ENCODE assay signal across 19 cellular contexts in the genomic region with DNA sequence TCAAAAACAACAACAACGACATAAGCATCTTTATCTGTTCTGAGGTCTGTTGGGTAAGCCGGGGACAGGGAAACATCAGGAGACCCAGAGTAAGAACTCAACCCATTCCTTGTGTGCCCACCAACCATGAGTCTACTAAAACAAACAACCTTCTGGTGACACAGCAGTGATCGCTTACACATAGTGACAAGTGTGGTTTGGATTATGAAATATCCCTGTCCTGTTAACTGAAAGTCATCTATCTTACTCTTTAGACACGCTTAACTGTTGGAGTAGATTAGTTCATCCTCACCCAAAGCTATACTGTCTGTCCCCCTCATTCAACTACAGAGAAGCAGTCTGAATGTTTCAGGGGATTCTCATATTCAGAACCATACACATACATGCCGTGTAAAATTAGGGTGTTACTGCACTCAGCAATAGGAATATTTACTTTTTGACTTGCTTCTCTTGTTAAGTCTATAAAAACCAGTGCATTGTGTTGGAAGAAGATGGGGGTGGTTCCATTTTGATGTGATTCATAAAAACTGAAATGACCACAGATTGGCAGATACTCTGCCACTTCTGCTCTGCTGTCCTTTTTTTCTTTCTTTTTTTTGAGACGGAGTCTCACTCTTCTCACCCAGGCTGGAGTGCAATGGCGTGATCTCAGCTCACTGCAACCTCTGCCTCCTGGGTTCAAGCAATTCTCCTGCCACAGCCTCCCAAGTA. TPM values are rescaled to one million over a fixed set of nuclear protein-coding genes. Genes with fewer than 3 reads are reported as not detected.
DNase-seq lines count a peak whose midpoint lies in the region; ATAC-seq and TF ChIP-seq lines count a peak whose summit lies in the region.
"Had no signal": no experiment of that assay in that cellular context is flagged by ENCODE, and none has a peak within 500 bp of the region (broad histone marks: within the 10 kb centered on the region; RNA-seq: fewer than 3 reads in every experiment).

No MANE protein-coding gene starts in this region.

- POLR2A ChIA-PET in naive thymus-derived CD4-positive, alpha-beta T cell (lab: Charles Lee): no interaction called here
- POLR2A ChIA-PET in activated CD4-positive, alpha-beta T cell treated with anti-CD3 and anti-CD28 coated beads, Interleukin-2, amount 10 ng/mL, durations not matched to agents 7 days and 5 days (lab: Charles Lee): no interaction called here

- no peaks in the 10 kb centered on the region for H3K9me3 Mint-ChIP-seq in naive thymus-derived CD4-positive, alpha-beta T cell
- H3K9me3 Mint-ChIP-seq in activated CD4-positive, alpha-beta T cell treated with anti-CD3 and anti-CD28 coated beads, Interleukin-2, amount 10 ng/mL, durations not matched to agents 7 days and 5 days: no peaks in the 10 kb centered on the region
- H3K9me3 Mint-ChIP-seq: CD8-positive, alpha-beta T cell; GM23338 had no signal

- TF ChIP-seq CTCF in C4-2B (conservative IDR thresholded peaks at IDR 0.05) (no peak), WERI-Rb-1 (IDR thresholded peaks at IDR 0.05; ENCODE audit: low read depth, low read length) (no peak)

- no peak overlapping the region for H2BK5ac ChIP-seq in mesenchymal stem cell (ENCODE audit: low read depth, low read length, poor library complexity, severe bottlenecking)

- no peaks in the 10 kb centered on the region for H3K4me1 ChIP-seq in naive thymus-derived CD4-positive, alpha-beta T cell (ENCODE audit: control insufficient read depth in 2 of 2, insufficient read depth in 2 of 2, low read length in 2 of 2)
- no peaks in the 10 kb centered on the region for H3K4me1 ChIP-seq in mesenchymal stem cell (ENCODE audit: control insufficient read depth, insufficient read depth, low read depth, low read length)
- H3K4me1 ChIP-seq: SJSA1 had no signal

- intact Hi-C loops in naive thymus-derived CD4-positive, alpha-beta T cell (cut with micrococcal nuclease): no loop called here

- 100% methylated on average over 3 of the region's 7 CpGs for WGBS in mesenchymal stem cell

- H3K79me1 ChIP-seq in mesenchymal stem cell (replicated peaks; ENCODE audit: low read length, poor library complexity, severe bottlenecking): peaks cover 5% of the 10 kb centered on the region

- H3K9ac ChIP-seq in mesenchymal stem cell (ENCODE audit: low read length): no peak overlapping the region

- peaks cover 0 to 3% (median 0%) of the 10 kb centered on the region in 5 donors for H3K36me3 Mint-ChIP-seq in naive thymus-derived CD4-positive, alpha-beta T cell
- no peaks in the 10 kb centered on the region for H3K36me3 Mint-ChIP-seq in activated CD4-positive, alpha-beta T cell treated with anti-CD3 and anti-CD28 coated beads, Interleukin-2, amount 10 ng/mL, durations not matched to agents 7 days and 5 days (ENCODE audit: low read depth)

- no peak overlapping the region for H2AFZ ChIP-seq in mesenchymal stem cell (ENCODE audit: low read depth, low read length)
- H2AFZ ChIP-seq: GM23338 had no signal

- no peak overlapping the region for H3K14ac ChIP-seq in mesenchymal stem cell (ENCODE audit: low read length in 2 of 2)

- ATAC-seq in naive thymus-derived CD4-positive, alpha-beta T cell: peak; percentile 62
- ATAC-seq: CD8-positive, alpha-beta T cell; GM23338 had no signal

- H3K4me3 Mint-ChIP-seq in naive thymus-derived CD4-positive, alpha-beta T cell: no peak overlapping the region
- H3K4me3 Mint-ChIP-seq in activated CD4-positive, alpha-beta T cell treated with anti-CD3 and anti-CD28 coated beads, Interleukin-2, amount 10 ng/mL, durations not matched to agents 7 days and 5 days: no peak overlapping the region
- H3K4me3 Mint-ChIP-seq: CD8-positive, alpha-beta T cell; GM23338; IgD-negative memory B cell had no signal

- H3K4me2 ChIP-seq in mesenchymal stem cell (ENCODE audit: low read length, poor library complexity, severe bottlenecking): no peak overlapping the region
- H3K4me2 ChIP-seq: GM23338 had no signal

- H3K9me3 ChIP-seq in naive thymus-derived CD4-positive, alpha-beta T cell (ENCODE audit: control insufficient read depth in 2 of 3, low read length in 3 of 3): no peaks in the 10 kb centered on the region
- H3K9me3 ChIP-seq in MG63: no peaks in the 10 kb centered on the region
- H3K9me3 ChIP-seq in mesenchymal stem cell (ENCODE audit: control insufficient read depth, low read length): no peaks in the 10 kb centered on the region
- no peaks in the 10 kb centered on the region for H3K9me3 ChIP-seq in WERI-Rb-1 (ENCODE audit: severe bottlenecking)
- H3K9me3 ChIP-seq: SJSA1 had no signal

- H3K4me1 Mint-ChIP-seq in naive thymus-derived CD4-positive, alpha-beta T cell: peaks cover 9 to 31% (median 20%) of the 10 kb centered on the region in 7 donors
- H3K4me1 Mint-ChIP-seq in activated CD4-positive, alpha-beta T cell treated with anti-CD3 and anti-CD28 coated beads, Interleukin-2, amount 10 ng/mL, durations not matched to agents 7 days and 5 days: peaks cover 26% of the 10 kb centered on the region
- H3K4me1 Mint-ChIP-seq: IgD-negative memory B cell had no signal

- no peak overlapping the region for H3K4me3 ChIP-seq in naive thymus-derived CD4-positive, alpha-beta T cell (ENCODE audit: low read length)
- H3K4me3 ChIP-seq in MG63: no peak overlapping the region
- H3K4me3 ChIP-seq in mesenchymal stem cell (ENCODE audit: insufficient read depth in 1 of 2, low read depth in 1 of 2, low read length in 2 of 2): no peak overlapping the region
- no peak overlapping the region for H3K4me3 ChIP-seq in WERI-Rb-1 (ENCODE audit: low read depth, low read length)
- H3K4me3 ChIP-seq: GM23338, SJSA1 had no signal

- H3K27ac Mint-ChIP-seq in naive thymus-derived CD4-positive, alpha-beta T cell: no peak overlapping the region
- H3K27ac Mint-ChIP-seq in activated CD4-positive, alpha-beta T cell treated with anti-CD3 and anti-CD28 coated beads, Interleukin-2, amount 10 ng/mL, durations not matched to agents 7 days and 5 days: no peak overlapping the region
- H3K27ac Mint-ChIP-seq: GM23338, IgD-negative memory B cell had no signal

- H3K23ac ChIP-seq in mesenchymal stem cell (ENCODE audit: low read length in 2 of 2): no peak overlapping the region

- H2BK12ac ChIP-seq in mesenchymal stem cell (ENCODE audit: low read length in 2 of 2): no peak overlapping the region

- CTCF ChIA-PET in naive thymus-derived CD4-positive, alpha-beta T cell (lab: Charles Lee): no interaction called here
- CTCF ChIA-PET in activated CD4-positive, alpha-beta T cell treated with anti-CD3 and anti-CD28 coated beads, Interleukin-2, amount 10 ng/mL, durations not matched to agents 7 days and 5 days (lab: Charles Lee): interaction anchor here (1.3 kb wide), 1 partner anchor 15 kb away, joined by 3 read pairs; no protein-coding TSS in a partner anchor

- no peaks in the 10 kb centered on the region for H3K36me3 ChIP-seq in naive thymus-derived CD4-positive, alpha-beta T cell (ENCODE audit: control insufficient read depth in 2 of 3, insufficient read depth in 3 of 3, low read length in 3 of 3)
- H3K36me3 ChIP-seq in MG63: no peaks in the 10 kb centered on the region
- H3K36me3 ChIP-seq in mesenchymal stem cell (ENCODE audit: control insufficient read depth in 1 of 2, insufficient read depth in 2 of 2, low read depth in 1 of 2, low read length in 2 of 2): no peaks in the 10 kb centered on the region
- no peaks in the 10 kb centered on the region for H3K36me3 ChIP-seq in WERI-Rb-1
- H3K36me3 ChIP-seq: SJSA1 had no signal

- no peak overlapping the region for H4K91ac ChIP-seq in mesenchymal stem cell (ENCODE audit: low read length)

- H3K27ac ChIP-seq in C4-2B (0 out of 2 replicates have a peak overlapping the region, but pooled peaks have one; percentile 26), mesenchymal stem cell (ENCODE audit: low read length, poor library complexity, severe bottlenecking) (no peak overlapping the region), WERI-Rb-1 (no peak overlapping the region)
- no peak overlapping the region for H3K27ac ChIP-seq in naive thymus-derived CD4-positive, alpha-beta T cell (ENCODE audit: low read depth, low read length)
- H3K27ac ChIP-seq: SJSA1 had no signal

- no peak overlapping the region for H4K8ac ChIP-seq in mesenchymal stem cell (ENCODE audit: low read length)

- H2BK120ac ChIP-seq in mesenchymal stem cell (ENCODE audit: low read depth, low read length): no peak overlapping the region

- no peaks in the 10 kb centered on the region for H3K27me3 Mint-ChIP-seq in naive thymus-derived CD4-positive, alpha-beta T cell
- H3K27me3 Mint-ChIP-seq in activated CD4-positive, alpha-beta T cell treated with anti-CD3 and anti-CD28 coated beads, Interleukin-2, amount 10 ng/mL, durations not matched to agents 7 days and 5 days: no peaks in the 10 kb centered on the region
- H3K27me3 Mint-ChIP-seq: IgD-negative memory B cell had no signal

- no peak overlapping the region for H2AK5ac ChIP-seq in mesenchymal stem cell (ENCODE audit: low read length, severe bottlenecking)

- no peak overlapping the region for H3K4ac ChIP-seq in mesenchymal stem cell (ENCODE audit: low read depth in 1 of 2, low read length in 2 of 2)

- DNase-seq in MV-4-11 (lab: John Stamatoyannopoulos, UW): peak; percentile 78
- peak; percentile 2 for DNase-seq in SIG-M5 (lab: John Stamatoyannopoulos, UW)
- DNase-seq in naive thymus-derived CD4-positive, alpha-beta T cell: no peak
- DNase-seq in activated CD4-positive, alpha-beta T cell treated with anti-CD3 and anti-CD28 coated beads, Interleukin-2, amount 10 ng/mL, durations not matched to agents 7 days and 5 days: no peak
- DNase-seq in MG63: no peak
- no peak for DNase-seq in mesenchymal stem cell
- DNase-seq in WERI-Rb-1: no peak
- DNase-seq: CD8-positive, alpha-beta T cell; DND-41; GDM1; NCI-H1105; NCI-H1694 treated with DMSO at 0.1 percent for 48 hours; NCI-H69; NK-92 treated with Interleukin-12 subunit alpha and Interleukin-12 subunit beta, amount 100 ng/mL, for 24 hours; RPMI8226 had no signal

- H3K27me3 ChIP-seq in naive thymus-derived CD4-positive, alpha-beta T cell (ENCODE audit: control insufficient read depth in 2 of 2, insufficient read depth in 2 of 2, low read length in 2 of 2): no peaks in the 10 kb centered on the region
- no peaks in the 10 kb centered on the region for H3K27me3 ChIP-seq in MG63
- H3K27me3 ChIP-seq in mesenchymal stem cell (ENCODE audit: control insufficient read depth in 1 of 2, insufficient read depth in 1 of 2, low read length in 2 of 2): peaks cover 0 to 3% of the 10 kb centered on the region in 2 experiments
- H3K27me3 ChIP-seq in WERI-Rb-1 (ENCODE audit: insufficient read depth, low read depth, severe bottlenecking): peaks cover 26% of the 10 kb centered on the region
- H3K27me3 ChIP-seq: SJSA1 had no signal

- H3K18ac ChIP-seq in mesenchymal stem cell (ENCODE audit: low read depth in 1 of 2, low read length in 2 of 2): no peak overlapping the region

- no peak overlapping the region for H2BK15ac ChIP-seq in mesenchymal stem cell (ENCODE audit: low read depth, poor library complexity, severe bottlenecking)

RNA-seq across cellular contexts. Expression of gene PHKA2, which starts 27.4 kb away (rescaled TPM):
- 10 to 100 TPM; 24.1 to 54.3 (median 44.1) TPM for total RNA-seq in naive thymus-derived CD4-positive, alpha-beta T cell
- 10 to 100 TPM in 1 of 2 donors, 1 to 10 TPM in 1; 7.9 to 11.0 TPM for polyA plus RNA-seq in naive thymus-derived CD4-positive, alpha-beta T cell
- 10 to 100 TPM; 27.5 to 27.8 TPM for total RNA-seq in activated CD4-positive, alpha-beta T cell treated with anti-CD3 and anti-CD28 coated beads, Interleukin-2, amount 10 ng/mL, durations not matched to agents 7 days and 5 days
- 13.3 and 29.0 TPM in 2 replicates for total RNA-seq in MG63 (2014; rRNA removed; shearing (Covaris generic); ENCODE audit: low replicate concordance)
- polyA plus RNA-seq in mesenchymal stem cell (2013, experiment 1 of 2): 7.1 TPM
- polyA plus RNA-seq in mesenchymal stem cell (2013, experiment 2 of 2): 5.8 TPM

Comparison
In these comparisons a context has a peak if more than half of its experiments do, and no peak if none do; other contexts are left out.
1. DNase-seq: peak in MV-4-11 (single experiment) and SIG-M5 (single experiment); none in naive thymus-derived CD4-positive, alpha-beta T cell (0 of 9), activated CD4-positive, alpha-beta T cell treated with anti-CD3 and anti-CD28 coated beads, Interleukin-2, amount 10 ng/mL, durations not matched to agents 7 days and 5 days (single experiment), MG63 (single experiment), mesenchymal stem cell (single experiment) and WERI-Rb-1 (single experiment).